20 cellular contexts compared by ENCODE assay signal in the genomic region with DNA sequence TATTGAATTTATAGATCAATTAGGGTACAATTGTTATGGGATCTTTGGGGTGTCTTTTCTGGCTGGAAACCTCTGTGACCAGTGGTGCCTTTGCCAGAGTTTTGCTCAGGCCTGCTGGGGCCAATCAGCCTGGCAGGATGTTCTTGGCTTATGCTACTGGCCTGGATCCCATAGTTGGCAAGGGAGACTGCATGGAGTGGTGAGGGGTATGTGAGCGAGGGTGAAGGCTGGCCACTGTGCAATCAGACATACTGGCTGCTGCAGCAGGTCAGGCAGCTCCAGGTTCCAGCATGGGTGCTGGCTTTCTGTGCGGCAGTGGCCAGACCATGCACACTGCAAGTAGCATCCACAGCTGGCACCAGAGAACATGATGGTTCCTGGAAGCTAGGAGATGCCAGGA.
"Had no signal": no experiment of that assay in that cellular context is flagged by ENCODE, and none has a peak within 500 bp of the region (broad histone marks: within the 10 kb centered on the region; RNA-seq: fewer than 3 reads in every experiment).

No MANE protein-coding gene starts in this region.

- H3K27me3 ChIP-seq: gastrocnemius medialis, right lobe of liver, spleen, stomach, uterus had no signal

- H3K27ac ChIP-seq: gastrocnemius medialis, parathyroid adenoma, prostate gland, right lobe of liver, spleen, stomach, thoracic aorta, uterus had no signal

- DNase-seq: effector CD8-positive, alpha-beta T cell; gastrocnemius medialis; immature natural killer cell; left cardiac atrium; naive B cell; right lobe of liver; spleen; stimulated activated CD4-positive, alpha-beta T cell treated with anti-CD3 and anti-CD28 coated beads, Interleukin-15, amount 100 ng/mL, for 24 hours; stimulated activated CD4-positive, alpha-beta T cell treated with anti-CD3 and anti-CD28 coated beads, Interleukin-1b, Interleukin-23, amount 100 ng/mL, for 48 hours; stimulated activated CD4-positive, alpha-beta T cell treated with anti-CD3 and anti-CD28 coated beads, Interleukin-4, amount 100 ng/mL, for 24 hours; stimulated activated naive CD4-positive, alpha-beta T cell; stomach; substantia nigra; trophoblast cell; uterus had no signal

- H3K9me3 ChIP-seq: gastrocnemius medialis, prostate gland, right lobe of liver, uterus had no signal

- H3K4me1 ChIP-seq: gastrocnemius medialis, parathyroid adenoma, prostate gland, right lobe of liver, spleen, stomach, uterus had no signal

- ATAC-seq: esophagus mucosa, gastrocnemius medialis, right lobe of liver had no signal

- H3K36me3 ChIP-seq: gastrocnemius medialis, prostate gland, right lobe of liver, spleen, stomach, thoracic aorta, uterus had no signal

- H3K4me3 ChIP-seq: coronary artery, gastrocnemius medialis, prostate gland, right lobe of liver, spleen, stomach, thoracic aorta, uterus had no signal
